Comparison of ENCODE assay signal across 1 cellular context in genomic region chr11:1841511-1842148, GRCh38.
TF ChIP-seq lines count a peak whose summit lies in the region.

No MANE protein-coding gene starts in this region.

TF ChIP-seq in HepG2, 621 proteins besides CTCF, POLR2A, EP300 and RAD21:
- TF ChIP-seq ZNF563 (CRISPR knock-in tag; IDR thresholded peaks at IDR 0.05) (0 out of 2 replicates have a peak, but pooled peaks have one; percentile 12), PBX2 (CRISPR knock-in tag; IDR thresholded peaks at IDR 0.05) (no peak), SMAD9 (CRISPR knock-in tag; IDR thresholded peaks at IDR 0.05) (0 out of 2 replicates have a peak, but pooled peaks have one; percentile 52), ZNF720 (CRISPR knock-in tag; IDR thresholded peaks at IDR 0.05) (no peak), HNF1B (CRISPR knock-in tag; IDR thresholded peaks at IDR 0.05) (0 out of 2 replicates have a peak, but pooled peaks have one; percentile 29), POLR2AphosphoS5 (IDR thresholded peaks at IDR 0.05; ENCODE audit: low read depth, low read length) (0 out of 2 replicates have a peak, but pooled peaks have one; percentile 24), ZNF333 (CRISPR knock-in tag; IDR thresholded peaks at IDR 0.05; ENCODE audit: borderline replicate concordance) (0 out of 2 replicates have a peak, but pooled peaks have one; percentile 18), ZNF883 (CRISPR knock-in tag; IDR thresholded peaks at IDR 0.05; ENCODE audit: not compliant biosample characterization) (peak; percentile 42), ZNF468 (CRISPR knock-in tag; IDR thresholded peaks at IDR 0.05) (0 out of 2 replicates have a peak, but pooled peaks have one; percentile 10)
